ENCODE assay signal across 17 cellular contexts in the genomic region with DNA sequence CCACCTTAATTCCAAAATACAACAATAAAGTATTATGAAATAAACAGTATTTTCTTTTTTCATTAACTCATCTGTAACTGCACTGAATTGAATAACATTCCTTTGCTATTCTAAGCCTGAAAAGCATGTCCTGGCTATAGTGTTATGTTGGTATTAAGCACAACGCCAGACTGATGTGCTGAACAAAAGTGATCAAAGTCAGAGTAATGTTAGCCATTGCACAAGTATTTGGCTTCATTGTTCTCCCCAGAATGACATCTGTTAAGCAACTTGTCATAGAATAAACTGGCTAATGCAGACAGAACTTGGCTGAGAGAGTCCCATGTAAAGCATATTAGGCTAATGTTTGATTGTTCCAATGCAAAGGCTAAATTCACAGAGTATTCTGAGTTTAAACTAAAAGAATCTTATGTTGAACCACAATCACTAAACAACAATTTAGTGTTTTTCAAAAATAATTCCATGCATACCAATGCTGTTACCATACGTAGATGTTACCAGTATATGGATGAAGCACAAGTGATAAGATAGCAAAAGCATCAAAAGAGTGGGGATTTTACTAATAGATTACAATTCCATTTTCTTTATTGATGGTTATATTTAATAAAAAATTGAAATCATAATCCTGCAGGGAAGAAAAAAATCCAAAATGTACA.
DNase-seq lines count a peak whose midpoint lies in the region; ATAC-seq and TF ChIP-seq lines count a peak whose summit lies in the region.
"Had no signal": no experiment of that assay in that cellular context is flagged by ENCODE, and none has a peak within 500 bp of the region (broad histone marks: within the 10 kb centered on the region; RNA-seq: fewer than 3 reads in every experiment).

No MANE protein-coding gene starts in this region.

- intact Hi-C loops in tibial artery (cut with DNase I; ENCODE audit: low total_unique reads) (no loop called here), A673 (cut with micrococcal nuclease; ENCODE audit: unreplicated experiment) (no loop called here)

- TF ChIP-seq CTCF in nephron progenitor cell (IDR thresholded peaks at IDR 0.05), result no peak
- TF ChIP-seq CTCF in tibial artery (IDR thresholded peaks at IDR 0.05), result no peak
- TF ChIP-seq CTCF in A673 (conservative IDR thresholded peaks at IDR 0.05; ENCODE audit: low read depth, low read length), result no peak

- POLR2A ChIA-PET in A673 (lab: Charles Lee; ENCODE audit: low non-redundant PET), result no interaction called here

- no peaks in the 10 kb centered on the region for H3K4me1 Mint-ChIP-seq in nephron progenitor cell
- H3K4me1 Mint-ChIP-seq: IgD-negative memory B cell had no signal

- peak overlapping the region; percentile 30 for H3K27ac Mint-ChIP-seq in nephron progenitor cell
- H3K27ac Mint-ChIP-seq: activated CD4-positive, alpha-beta memory T cell treated with anti-CD3 and anti-CD28 coated beads for 36 hours; IgD-negative memory B cell had no signal

- H3K36me3 ChIP-seq in tibial artery, result peaks cover 4 to 11% (median 8%) of the 10 kb centered on the region in 3 donors
- H3K36me3 ChIP-seq in A673 (ENCODE audit: insufficient read depth, low read length, poor library complexity, severe bottlenecking), result peaks cover 5% of the 10 kb centered on the region
- H3K36me3 ChIP-seq: transverse colon had no signal

- no TSS peak for BruUV-seq in A673 (replicated peaks; lab: Mats Ljungman, UMichigan)

- H3K9me3 Mint-ChIP-seq in nephron progenitor cell, result no peaks in the 10 kb centered on the region
- H3K9me3 Mint-ChIP-seq: activated CD4-positive, alpha-beta memory T cell treated with anti-CD3 and anti-CD28 coated beads for 36 hours; IgD-negative memory B cell had no signal

- H3K9me3 ChIP-seq in tibial artery (no peaks in the 10 kb centered on the region), A673 (ENCODE audit: low read depth, low read length, poor library complexity, severe bottlenecking) (no peaks in the 10 kb centered on the region)
- H3K9me3 ChIP-seq: heart left ventricle, transverse colon had no signal

- H3K27me3 Mint-ChIP-seq in nephron progenitor cell (ENCODE audit: low read depth, poor library complexity), result no peaks in the 10 kb centered on the region
- H3K27me3 Mint-ChIP-seq: activated CD4-positive, alpha-beta memory T cell treated with anti-CD3 and anti-CD28 coated beads for 36 hours; IgD-negative memory B cell had no signal

- no peaks in the 10 kb centered on the region for H3K36me3 Mint-ChIP-seq in nephron progenitor cell (ENCODE audit: low read depth)
- H3K36me3 Mint-ChIP-seq: activated CD4-positive, alpha-beta memory T cell treated with anti-CD3 and anti-CD28 coated beads for 36 hours had no signal

- H3K4me3 Mint-ChIP-seq in nephron progenitor cell, result no peak overlapping the region
- H3K4me3 Mint-ChIP-seq: activated CD4-positive, alpha-beta memory T cell treated with anti-CD3 and anti-CD28 coated beads for 36 hours; IgD-negative memory B cell had no signal

- H3K4me3 ChIP-seq in tibial artery (no peak overlapping the region), A673 (ENCODE audit: low read depth, low read length, poor library complexity, severe bottlenecking) (no peak overlapping the region)
- H3K4me3 ChIP-seq: heart left ventricle, transverse colon had no signal

- H3K27ac ChIP-seq in tibial artery (no peak overlapping the region), A673 (ENCODE audit: low read depth, low read length, poor library complexity, severe bottlenecking) (no peak overlapping the region)
- H3K27ac ChIP-seq: heart left ventricle, transverse colon had no signal

- ATAC-seq in HG03565 (IDR thresholded peaks at IDR 0.05; ENCODE audit: unreplicated experiment), result no peak
- ATAC-seq: heart left ventricle had no signal

- CTCF ChIA-PET in A673 (lab: Charles Lee), result interaction anchor here (0.6 kb wide), 1 partner anchor 36 kb away, joined by 3 read pairs; no protein-coding TSS in a partner anchor

- no peaks in the 10 kb centered on the region for H3K27me3 ChIP-seq in tibial artery
- H3K27me3 ChIP-seq in A673 (replicated peaks; ENCODE audit: insufficient read depth, low read depth, low read length, poor library complexity), result no peaks in the 10 kb centered on the region
- H3K27me3 ChIP-seq: heart left ventricle, transverse colon had no signal

- no peaks in the 10 kb centered on the region for H3K4me1 ChIP-seq in tibial artery
- H3K4me1 ChIP-seq in A673 (ENCODE audit: insufficient read depth, low read length, poor library complexity, severe bottlenecking), result no peaks in the 10 kb centered on the region
- H3K4me1 ChIP-seq: heart left ventricle, transverse colon had no signal

- DNase-seq in AG08395 (ENCODE audit: low spot score), result peak; percentile 38
- DNase-seq in LHCN-M2 (ENCODE audit: low read depth), result peak; percentile 43
- DNase-seq in fibroblast of gingiva (ENCODE audit: low read depth), result peak; percentile 60
- no peak for DNase-seq in nephron progenitor cell
- no peak for DNase-seq in tibial artery
- DNase-seq in SKM-1 treated with dmso at 0.1 percent for 144 hours (lab: John Stamatoyannopoulos, UW; ENCODE audit: unreplicated experiment), result no peak
- no peak for DNase-seq in A673 (ENCODE audit: low spot score)
- DNase-seq: activated CD4-positive, alpha-beta memory T cell treated with anti-CD3 and anti-CD28 coated beads for 36 hours; aorta; COR-L47; effector CD8-positive, alpha-beta T cell; H7; heart left ventricle; stimulated activated CD4-positive, alpha-beta T cell treated with anti-CD3 and anti-CD28 coated beads, Interleukin-2, amount 100 ng/mL, for 24 hours; transverse colon had no signal

Comparison
In these comparisons a context has a peak if more than half of its experiments do, and no peak if none do; other contexts are left out.
1. DNase-seq: peak in AG08395 (single experiment), LHCN-M2 (single experiment) and fibroblast of gingiva (single experiment); none in nephron progenitor cell (single experiment), tibial artery (0 of 2), SKM-1 treated with dmso at 0.1 percent for 144 hours (single experiment) and A673 (single experiment).